In genomic region chr22:32803020-32803758, GRCh38 we compare ENCODE assay signal across 11 cellular contexts. TPM values are rescaled to one million over a fixed set of nuclear protein-coding genes. Genes with fewer than 3 reads are reported as not detected.
DNase-seq lines count a peak whose midpoint lies in the region; TF ChIP-seq lines count a peak whose summit lies in the region.
"Had no signal": no experiment of that assay in that cellular context is flagged by ENCODE, and none has a peak within 500 bp of the region (broad histone marks: within the 10 kb centered on the region; RNA-seq: fewer than 3 reads in every experiment).

No MANE protein-coding gene starts in this region.

- DNase-seq in Calu3, result no peak
- DNase-seq in left ventricle myocardium inferior, result peak; percentile 40
- no peak for DNase-seq in progenitor cell of endocrine pancreas (ENCODE audit: low spot score, unreplicated experiment)
- no peak for DNase-seq in COR-L47 (lab: John Stamatoyannopoulos, UW)
- DNase-seq in NCI-H2081 treated with DMSO at 0.1 percent for 48 hours (lab: John Stamatoyannopoulos, UW), result no peak
- DNase-seq in GM10248 (ENCODE audit: extremely low spot score), result no peak
- no peak for DNase-seq in NCI-H1930 (lab: John Stamatoyannopoulos, UW)
- DNase-seq: activated CD4-positive, alpha-beta T cell treated with anti-CD3 and anti-CD28 coated beads for 4 hours; NCI-H2171; stimulated activated naive B cell treated with anti-CD40 and anti-IgM and Interleukin-4, amounts not matched to agents 10 μg/mL and 1 μg/mL and 100 μg/mL, for 72 hours had no signal

- no peaks in the 10 kb centered on the region for H3K9me3 Mint-ChIP-seq in Calu3 (ENCODE audit: low read depth, unreplicated experiment)
- H3K9me3 Mint-ChIP-seq in progenitor cell of endocrine pancreas (ENCODE audit: low read depth), result no peaks in the 10 kb centered on the region
- H3K9me3 Mint-ChIP-seq: stimulated activated naive B cell treated with anti-CD40 and anti-IgM and Interleukin-4, amounts not matched to agents 10 μg/mL and 1 μg/mL and 100 μg/mL, for 72 hours had no signal

- peaks cover 84% of the 10 kb centered on the region for H3K4me1 ChIP-seq in left ventricle myocardium inferior

- H3K4me3 Mint-ChIP-seq in Calu3 (ENCODE audit: low read depth, unreplicated experiment) (peak overlapping the region; percentile 86), progenitor cell of endocrine pancreas (ENCODE audit: low read depth) (peak overlapping the region; percentile 67)
- H3K4me3 Mint-ChIP-seq: stimulated activated naive B cell treated with anti-CD40 and anti-IgM and Interleukin-4, amounts not matched to agents 10 μg/mL and 1 μg/mL and 100 μg/mL, for 72 hours had no signal

- CTCF ChIA-PET in Calu3 (lab: Charles Lee) (interaction anchor here (0.7 to 1.7 kb wide), 2 partner anchors 71 to 274 kb away, joined by 4 to 12 read pairs; no protein-coding TSS in a partner anchor), GM10248 (lab: Yijun Ruan, JAX) (interaction anchor here (0.6 to 1.4 kb wide), 2 partner anchors 11 to 141 kb away, joined by 3 read pairs; no protein-coding TSS in a partner anchor)

- POLR2A ChIA-PET in GM10248 (lab: Yijun Ruan, JAX), result no interaction called here

- H3K4me1 Mint-ChIP-seq in Calu3 (ENCODE audit: low read depth, unreplicated experiment), result peaks cover 14% of the 10 kb centered on the region
- peaks cover 10% of the 10 kb centered on the region for H3K4me1 Mint-ChIP-seq in progenitor cell of endocrine pancreas (ENCODE audit: low read depth)

- H3K36me3 ChIP-seq in left ventricle myocardium inferior, result peaks cover 19% of the 10 kb centered on the region

- H3K4me3 ChIP-seq in WI38 (ENCODE audit: low read depth, low read length) (peak overlapping the region; percentile 97), left ventricle myocardium inferior (peak overlapping the region; percentile 100)

- BruUV-seq in Calu3 (replicated peaks; lab: Mats Ljungman, UMichigan), result no TSS peak

- intact Hi-C loops in Calu3 (cut with micrococcal nuclease; ENCODE audit: unreplicated experiment) (no loop called here), left ventricle myocardium inferior (cut with micrococcal nuclease) (no loop called here)

- H3K27me3 Mint-ChIP-seq in Calu3 (ENCODE audit: unreplicated experiment), result peaks cover 53% of the 10 kb centered on the region
- peaks cover 64% of the 10 kb centered on the region for H3K27me3 Mint-ChIP-seq in progenitor cell of endocrine pancreas

- peaks cover 18% of the 10 kb centered on the region for H3K36me3 Mint-ChIP-seq in Calu3 (ENCODE audit: insufficient read depth, unreplicated experiment)
- no peaks in the 10 kb centered on the region for H3K36me3 Mint-ChIP-seq in progenitor cell of endocrine pancreas (ENCODE audit: insufficient read depth)
- H3K36me3 Mint-ChIP-seq: stimulated activated naive B cell treated with anti-CD40 and anti-IgM and Interleukin-4, amounts not matched to agents 10 μg/mL and 1 μg/mL and 100 μg/mL, for 72 hours had no signal

- peak overlapping the region; percentile 5 for H3K27ac Mint-ChIP-seq in Calu3 (ENCODE audit: unreplicated experiment)
- H3K27ac Mint-ChIP-seq in progenitor cell of endocrine pancreas, result no peak overlapping the region
- H3K27ac Mint-ChIP-seq: stimulated activated naive B cell treated with anti-CD40 and anti-IgM and Interleukin-4, amounts not matched to agents 10 μg/mL and 1 μg/mL and 100 μg/mL, for 72 hours had no signal

- H3K9me3 ChIP-seq in left ventricle myocardium inferior (replicated peaks), result no peaks in the 10 kb centered on the region

- TF ChIP-seq CTCF in Calu3 (IDR thresholded peaks at IDR 0.05; ENCODE audit: unreplicated experiment) (no peak), WI38 (IDR thresholded peaks at IDR 0.05; ENCODE audit: low read depth, low read length) (no peak), left ventricle myocardium inferior (IDR thresholded peaks at IDR 0.05; ENCODE audit: borderline replicate concordance) (no peak), progenitor cell of endocrine pancreas (IDR thresholded peaks at IDR 0.05; ENCODE audit: unreplicated experiment) (no peak), GM10248 (IDR thresholded peaks at IDR 0.05; ENCODE audit: control extremely low read depth, extremely low read depth, low read depth, missing control alignments) (no peak)

- H3K27ac ChIP-seq in left ventricle myocardium inferior (replicated peaks), result peak overlapping the region; percentile 96

- H3K27me3 ChIP-seq in left ventricle myocardium inferior (ENCODE audit: low read depth), result no peaks in the 10 kb centered on the region

RNA-seq across cellular contexts. Expression of gene TIMP3, which starts 1.7 kb away (rescaled TPM):
- total RNA-seq in Calu3 (2022) (9.1 and 12.3 TPM in 2 replicates), left ventricle myocardium inferior (250 TPM), progenitor cell of endocrine pancreas (2.4 and 3.2 TPM in 2 replicates)

Comparison
In these comparisons a context has a peak if more than half of its experiments do, and no peak if none do; other contexts are left out.
1. RNA of gene TIMP3, which starts 1.7 kb away (total RNA-seq): 250 TPM in left ventricle myocardium inferior (single experiment); 9.1 to 12.3 TPM in Calu3 and 2.4 to 3.2 TPM in progenitor cell of endocrine pancreas; every median in the first group is over 10 times any median in the second.